ENCODE assay signal across 18 cellular contexts in the genomic region with DNA sequence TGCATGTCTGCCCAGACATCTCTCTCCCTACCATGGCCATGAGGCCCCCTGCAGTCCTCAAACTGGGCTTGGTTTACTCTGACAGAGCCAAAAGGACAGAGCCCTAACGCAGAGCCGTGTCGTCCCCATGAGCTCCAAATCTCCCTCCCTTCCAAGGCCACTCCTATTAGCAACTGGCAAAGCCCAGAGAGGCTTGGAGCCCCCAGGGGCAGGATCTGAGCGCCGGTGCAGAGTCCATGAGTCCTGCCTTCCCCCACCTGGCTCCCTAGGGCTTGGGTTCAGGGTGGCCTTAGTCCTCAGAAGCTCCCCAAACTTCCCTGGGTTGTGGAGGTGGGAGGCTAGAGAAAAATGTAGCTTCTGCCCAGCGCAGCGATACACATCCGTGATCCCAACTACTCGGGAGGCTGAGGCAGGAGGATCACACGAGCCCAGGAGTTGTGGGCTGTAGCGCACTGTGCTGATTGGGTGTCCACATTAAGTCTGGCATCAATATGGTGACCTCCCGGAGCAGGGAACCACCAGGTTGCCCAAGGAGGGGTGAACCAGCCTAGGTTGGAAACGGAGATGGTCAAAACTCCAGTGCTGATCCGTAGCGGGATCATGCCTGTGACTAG. TPM values are rescaled to one million over a fixed set of nuclear protein-coding genes. Genes with fewer than 3 reads are reported as not detected.
"Had no signal": no experiment of that assay in that cellular context is flagged by ENCODE, and none has a peak within 500 bp of the region (broad histone marks: within the 10 kb centered on the region; RNA-seq: fewer than 3 reads in every experiment).

No MANE protein-coding gene starts in this region.

- H3K36me3 Mint-ChIP-seq: natural killer cell had no signal

- H3K27me3 ChIP-seq: uterus had no signal

- H3K9me3 Mint-ChIP-seq: activated naive CD8-positive, alpha-beta T cell treated with anti-CD3 and anti-CD28 coated beads, Interleukin-2, amount 50 U/mL, for 24 hours; dendritic cell treated with granulocyte-macrophage colony-stimulating factor and Interleukin-4, amounts not matched to agents 40 ng/mL and 50 ng/mL, for 4 days; natural killer cell had no signal

- H3K4me3 ChIP-seq: uterus had no signal

- DNase-seq: activated CD4-positive, alpha-beta T cell treated with anti-CD3 and anti-CD28 coated beads for 1 hour; activated CD4-positive, alpha-beta T cell treated with anti-CD3 and anti-CD28 coated beads, Interleukin-2, amount 50 U/mL, for 4 hours; activated naive CD4-positive, alpha-beta T cell; activated naive CD8-positive, alpha-beta T cell treated with anti-CD3 and anti-CD28 coated beads, Interleukin-2, amount 50 U/mL, for 24 hours; activated T-cell treated with anti-CD3 and anti-CD28 coated beads for 4 hours; aorta; effector memory CD4-positive, alpha-beta T cell; foreskin melanocyte; kidney glomerular epithelial cell; left ventricle myocardium superior; mesenchymal stem cell; natural killer cell; nucleus accumbens; stimulated activated CD4-positive, alpha-beta T cell treated with anti-CD3 and anti-CD28 coated beads, Interleukin-12 subunit alpha, Interleukin-12 subunit beta, amount 100 ng/mL, for 4 hours; stimulated activated CD4-positive, alpha-beta T cell treated with anti-CD3 and anti-CD28 coated beads, Interleukin-2, amount 100 ng/mL, for 24 hours; uterus had no signal

- H3K4me1 ChIP-seq: uterus had no signal

- H3K27me3 Mint-ChIP-seq: activated naive CD8-positive, alpha-beta T cell treated with anti-CD3 and anti-CD28 coated beads, Interleukin-2, amount 50 U/mL, for 24 hours; dendritic cell treated with granulocyte-macrophage colony-stimulating factor and Interleukin-4, amounts not matched to agents 40 ng/mL and 50 ng/mL, for 4 days had no signal

- H3K4me3 Mint-ChIP-seq: activated naive CD8-positive, alpha-beta T cell treated with anti-CD3 and anti-CD28 coated beads, Interleukin-2, amount 50 U/mL, for 24 hours; dendritic cell treated with granulocyte-macrophage colony-stimulating factor and Interleukin-4, amounts not matched to agents 40 ng/mL and 50 ng/mL, for 4 days; natural killer cell had no signal

- H3K36me3 ChIP-seq: uterus had no signal

- H3K9me3 ChIP-seq: uterus had no signal

- H3K27ac ChIP-seq: uterus had no signal

- H3K27ac Mint-ChIP-seq: activated naive CD8-positive, alpha-beta T cell treated with anti-CD3 and anti-CD28 coated beads, Interleukin-2, amount 50 U/mL, for 24 hours; dendritic cell treated with granulocyte-macrophage colony-stimulating factor and Interleukin-4, amounts not matched to agents 40 ng/mL and 50 ng/mL, for 4 days; natural killer cell had no signal

RNA-seq across cellular contexts. Expression of gene IQCN, which starts 58.8 kb away (rescaled TPM):
- total RNA-seq: pulmonary artery endothelial cell had no signal
